Comparison of ENCODE assay signal across 31 cellular contexts in the genomic region with DNA sequence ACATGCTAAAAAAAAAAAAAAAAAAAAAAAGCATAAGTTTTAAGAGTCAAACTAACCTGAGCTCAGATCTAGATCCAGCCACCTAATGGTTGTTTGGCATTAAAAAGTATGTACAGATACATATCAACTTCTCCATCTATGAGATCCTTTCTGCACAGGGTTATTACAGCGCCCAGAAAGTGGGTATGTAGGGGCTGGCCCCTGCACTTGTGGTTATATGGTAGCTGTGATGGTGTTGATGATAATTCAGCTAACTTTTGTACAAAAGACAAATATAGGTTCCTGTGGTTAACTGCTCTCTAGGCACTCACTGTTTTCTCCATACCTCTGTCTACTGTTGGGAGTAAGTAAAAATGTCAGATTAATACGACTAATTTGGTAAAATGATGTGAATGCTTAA.
"Had no signal": no experiment of that assay in that cellular context is flagged by ENCODE, and none has a peak within 500 bp of the region (broad histone marks: within the 10 kb centered on the region; RNA-seq: fewer than 3 reads in every experiment).

No MANE protein-coding gene starts in this region.

- H3K4me3 Mint-ChIP-seq: activated naive CD4-positive, alpha-beta T cell treated with anti-CD3 and anti-CD28 coated beads, Interleukin-2, amount 50 U/mL, for 24 hours; activated T-cell treated with anti-CD3 and anti-CD28 coated beads, Interleukin-2, amount 50 U/mL, for 24 hours; brain; endodermal cell; neural crest cell had no signal

- H3K27ac Mint-ChIP-seq: activated naive CD4-positive, alpha-beta T cell treated with anti-CD3 and anti-CD28 coated beads, Interleukin-2, amount 50 U/mL, for 24 hours; activated T-cell treated with anti-CD3 and anti-CD28 coated beads, Interleukin-2, amount 50 U/mL, for 24 hours; activated T-helper 2 cell treated with anti-CD3 and anti-CD28 coated beads, Interferon-gamma antibody, Interleukin-2, Interleukin-4, amounts not matched to agents 10 μg/mL and 5 μg/mL and 100 μg/mL, durations not matched to agents 14 hours and 24 hours and 36 hours; brain; endodermal cell had no signal

- H3K4me1 ChIP-seq: transverse colon had no signal

- FAIRE-seq: kidney, pancreas had no signal

- H3K9me3 Mint-ChIP-seq: activated naive CD4-positive, alpha-beta T cell treated with anti-CD3 and anti-CD28 coated beads, Interleukin-2, amount 50 U/mL, for 24 hours; activated T-cell treated with anti-CD3 and anti-CD28 coated beads, Interleukin-2, amount 50 U/mL, for 24 hours; activated T-helper 2 cell treated with anti-CD3 and anti-CD28 coated beads, Interferon-gamma antibody, Interleukin-2, Interleukin-4, amounts not matched to agents 10 μg/mL and 5 μg/mL and 100 μg/mL, durations not matched to agents 14 hours and 24 hours and 36 hours; endodermal cell had no signal

- ATAC-seq: esophagus mucosa, left colon, pancreas had no signal

- H3K9me3 ChIP-seq: pancreas, prostate gland, sigmoid colon, testis, transverse colon had no signal

- H3K4me3 ChIP-seq: cardiac muscle cell, pancreas, prostate gland, sigmoid colon, testis, transverse colon had no signal

- H3K27me3 ChIP-seq: cardiac muscle cell, pancreas, sigmoid colon, testis, transverse colon had no signal

- H3K36me3 Mint-ChIP-seq: activated naive CD4-positive, alpha-beta T cell treated with anti-CD3 and anti-CD28 coated beads, Interleukin-2, amount 50 U/mL, for 24 hours had no signal

- H3K27me3 Mint-ChIP-seq: brain had no signal

- H3K36me3 ChIP-seq: cardiac muscle cell, pancreas, prostate gland, sigmoid colon, transverse colon, WERI-Rb-1 had no signal

- H3K27ac ChIP-seq: cardiac muscle cell, pancreas, prostate gland, sigmoid colon, testis, transverse colon had no signal

- DNase-seq: activated CD4-positive, alpha-beta T cell treated with anti-CD3 and anti-CD28 coated beads for 48 hours; activated CD4-positive, alpha-beta T cell treated with anti-CD3 and anti-CD28 coated beads, Interleukin-2, amount 50 U/mL, for 48 hours; activated CD8-positive, alpha-beta memory T cell treated with anti-CD3 and anti-CD28 coated beads, Interleukin-2, amount 50 U/mL, for 48 hours; activated T-cell treated with anti-CD3 and anti-CD28 coated beads, Interleukin-2, amount 50 U/mL, for 24 hours; aorta; cortex of kidney; endodermal cell; foreskin fibroblast; head of caudate nucleus; hippocampal formation; kidney; left colon; mammary epithelial cell; nucleus accumbens; pancreas; sigmoid colon; stimulated activated CD4-positive, alpha-beta T cell treated with anti-CD3 and anti-CD28 coated beads, Interleukin-15, amount 100 ng/mL, for 24 hours; stimulated activated CD4-positive, alpha-beta T cell treated with anti-CD3 and anti-CD28 coated beads, Interleukin-2, amount 100 ng/mL, for 24 hours; stimulated activated naive CD4-positive, alpha-beta T cell; T-helper 1 cell; T-helper 9 cell; testis; transverse colon; WERI-Rb-1 had no signal
